Comparison of ENCODE assay signal across 26 cellular contexts in the genomic region with DNA sequence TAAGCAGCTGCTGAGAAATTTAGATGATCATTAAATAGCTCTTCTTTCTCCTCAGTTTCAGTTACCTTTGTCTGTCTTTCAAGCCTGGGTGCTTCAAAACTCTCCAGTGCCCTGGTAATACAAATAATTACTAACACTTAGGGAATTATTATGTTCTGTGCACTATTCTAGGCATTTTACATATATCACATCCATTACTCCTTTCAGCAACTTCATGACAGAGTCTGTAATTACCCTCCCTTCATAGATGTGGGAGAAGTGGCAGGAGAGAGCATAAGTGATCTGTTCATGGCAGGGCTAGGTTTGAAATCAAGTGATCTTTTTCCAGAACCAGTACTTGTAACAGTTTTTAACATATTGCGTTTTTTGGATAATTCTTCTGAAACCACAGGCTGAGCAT. TPM values are rescaled to one million over a fixed set of nuclear protein-coding genes. Genes with fewer than 3 reads are reported as not detected.
DNase-seq lines count a peak whose midpoint lies in the region; ATAC-seq and TF ChIP-seq lines count a peak whose summit lies in the region.
"Had no signal": no experiment of that assay in that cellular context is flagged by ENCODE, and none has a peak within 500 bp of the region (broad histone marks: within the 10 kb centered on the region; RNA-seq: fewer than 3 reads in every experiment).

No MANE protein-coding gene starts in this region.

- peaks cover 10% of the 10 kb centered on the region for H3K4me1 Mint-ChIP-seq in glutamatergic neuron (ENCODE audit: low read depth, unreplicated experiment)

- DNase-seq in NCI-H2171 treated with DMSO at 0.1 percent for 48 hours (lab: John Stamatoyannopoulos, UW) (peak; percentile 0), NCI-H2171 (lab: John Stamatoyannopoulos, UW) (no peak), NCI-H1417 (lab: John Stamatoyannopoulos, UW) (peak in 2 of 3 experiments; percentile 20 to 84), NCI-H2227 (lab: John Stamatoyannopoulos, UW; ENCODE audit: unreplicated experiment) (peak; percentile 80), glutamatergic neuron (no peak), NCI-H1694 (lab: John Stamatoyannopoulos, UW) (no peak)
- no peak for DNase-seq in stimulated activated CD4-positive, alpha-beta T cell treated with anti-CD3 and anti-CD28 coated beads, Interleukin-2, amount 100 ng/mL, for 24 hours
- DNase-seq: ACHN; BE2C; Calu3; DMS153; DND-41; H7; KBM-7; MV-4-11; NCI-H146; NCI-H2029; NCI-H510A; NK-92 treated with Interleukin-12 subunit alpha and Interleukin-12 subunit beta, amount 100 ng/mL, for 24 hours; PC-9; SJCRH30; T-helper 2 cell had no signal

- H3K36me3 Mint-ChIP-seq in glutamatergic neuron (ENCODE audit: unreplicated experiment): no peaks in the 10 kb centered on the region

- peak overlapping the region; percentile 37 for H3K27ac Mint-ChIP-seq in glutamatergic neuron (ENCODE audit: unreplicated experiment)

- peaks cover 2% of the 10 kb centered on the region for H3K27me3 Mint-ChIP-seq in glutamatergic neuron (ENCODE audit: unreplicated experiment)

- peaks cover 4% of the 10 kb centered on the region for H3K9me3 Mint-ChIP-seq in glutamatergic neuron (ENCODE audit: unreplicated experiment)
- H3K9me3 Mint-ChIP-seq: CD14-positive monocyte had no signal

- TF ChIP-seq CTCF in glutamatergic neuron (IDR thresholded peaks at IDR 0.05; ENCODE audit: partially characterized antibody, unreplicated experiment): no peak

- ATAC-seq in HG03439 (IDR thresholded peaks at IDR 0.05; ENCODE audit: unreplicated experiment): no peak
- ATAC-seq: Right ventricle myocardium inferior, SK-N-SH treated with all-trans-retinoic acid at 6 μM for 48 hours had no signal

- H3K4me3 Mint-ChIP-seq in glutamatergic neuron (ENCODE audit: unreplicated experiment): no peak overlapping the region
- H3K4me3 Mint-ChIP-seq: CD14-positive monocyte had no signal

RNA-seq across cellular contexts. Expression of gene MAN2A1, which starts 32.0 kb away (rescaled TPM):
- 90.8 TPM for total RNA-seq in glutamatergic neuron (ENCODE audit: unreplicated experiment)

Comparison
In these comparisons a context has a peak if more than half of its experiments do, and no peak if none do; other contexts are left out.
1. DNase-seq: peak in NCI-H2171 treated with DMSO at 0.1 percent for 48 hours (single experiment), NCI-H1417 (2 of 3) and NCI-H2227 (single experiment); none in NCI-H2171 (single experiment), glutamatergic neuron (single experiment), NCI-H1694 (single experiment) and stimulated activated CD4-positive, alpha-beta T cell treated with anti-CD3 and anti-CD28 coated beads, Interleukin-2, amount 100 ng/mL, for 24 hours (0 of 2).